Comparison of ENCODE assay signal across 12 cellular contexts in genomic region chr2:207161247-207161646, GRCh38. TPM values are rescaled to one million over a fixed set of nuclear protein-coding genes. Genes with fewer than 3 reads are reported as not detected.
DNase-seq lines count a peak whose midpoint lies in the region; ATAC-seq, FAIRE-seq and TF ChIP-seq lines count a peak whose summit lies in the region.
"Had no signal": no experiment of that assay in that cellular context is flagged by ENCODE, and none has a peak within 500 bp of the region (broad histone marks: within the 10 kb centered on the region; RNA-seq: fewer than 3 reads in every experiment).

No MANE protein-coding gene starts in this region.

- H3K27me3 Mint-ChIP-seq in activated T-cell treated with anti-CD3 and anti-CD28 coated beads, Interleukin-2, amount 50 U/mL, for 24 hours, result no peaks in the 10 kb centered on the region
- H3K27me3 Mint-ChIP-seq in astrocyte (ENCODE audit: low read depth, unreplicated experiment), result no peaks in the 10 kb centered on the region
- peaks cover 28 to 34% of the 10 kb centered on the region in 2 donors for H3K27me3 Mint-ChIP-seq in CD8-positive, alpha-beta memory T cell
- H3K27me3 Mint-ChIP-seq: activated naive CD8-positive, alpha-beta T cell treated with anti-CD3 and anti-CD28 coated beads for 36 hours had no signal

- H3K36me3 ChIP-seq in astrocyte (ENCODE audit: insufficient read depth, low read length) (no peaks in the 10 kb centered on the region), keratinocyte (ENCODE audit: control insufficient read depth in 2 of 2, extremely low read depth in 1 of 2, insufficient read depth in 2 of 2, low read length in 2 of 2) (peaks cover 10 to 23% of the 10 kb centered on the region in 2 experiments), thoracic aorta (no peaks in the 10 kb centered on the region)
- no peaks in the 10 kb centered on the region for H3K36me3 ChIP-seq in CD8-positive, alpha-beta memory T cell (ENCODE audit: insufficient read depth, low read length)
- H3K36me3 ChIP-seq: HAP-1 had no signal

- TF ChIP-seq CTCF in astrocyte (IDR thresholded peaks at IDR 0.05; ENCODE audit: insufficient read depth, low read depth, low read length), result no peak
- TF ChIP-seq CTCF in keratinocyte (optimal IDR thresholded peaks at IDR 0.05 in 1 of 3, IDR thresholded peaks at IDR 0.05 in 1 of 3, conservative IDR thresholded peaks at IDR 0.05 in 1 of 3; ENCODE audit: extremely low read depth in 1 of 3, insufficient read depth in 2 of 3, low read length in 3 of 3), result no peak
- no peak for TF ChIP-seq CTCF in thoracic aorta (IDR thresholded peaks at IDR 0.05)

- DNase-seq in activated T-cell treated with anti-CD3 and anti-CD28 coated beads, Interleukin-2, amount 50 U/mL, for 24 hours, result no peak
- DNase-seq in activated T-cell treated with anti-CD3 and anti-CD28 coated beads, Interleukin-2, amount 50 U/mL, for 1 hour, result no peak
- DNase-seq in astrocyte (ENCODE audit: low read depth) (no peak), keratinocyte (ENCODE audit: low read depth, low spot score) (no peak), thoracic aorta (ENCODE audit: low spot score) (no peak), NCI-H82 treated with DMSO at 0.1 percent for 48 hours (lab: John Stamatoyannopoulos, UW; ENCODE audit: unreplicated experiment) (no peak), cortex of kidney (lab: John Stamatoyannopoulos, UW) (no peak)
- no peak for DNase-seq in CD8-positive, alpha-beta memory T cell
- DNase-seq: activated naive CD8-positive, alpha-beta T cell treated with anti-CD3 and anti-CD28 coated beads for 36 hours; NCI-H524 had no signal

- peak overlapping the region; percentile 16 for H3K27ac Mint-ChIP-seq in activated T-cell treated with anti-CD3 and anti-CD28 coated beads, Interleukin-2, amount 50 U/mL, for 24 hours
- H3K27ac Mint-ChIP-seq in astrocyte (ENCODE audit: unreplicated experiment), result peak overlapping the region; percentile 86
- no peak overlapping the region for H3K27ac Mint-ChIP-seq in CD8-positive, alpha-beta memory T cell
- H3K27ac Mint-ChIP-seq: activated naive CD8-positive, alpha-beta T cell treated with anti-CD3 and anti-CD28 coated beads for 36 hours had no signal

- peaks cover 47% of the 10 kb centered on the region for H3K4me1 ChIP-seq in astrocyte (ENCODE audit: insufficient read depth, low read length)
- H3K4me1 ChIP-seq in keratinocyte (ENCODE audit: control insufficient read depth, extremely low read depth, insufficient read depth, low read length), result peaks cover 30% of the 10 kb centered on the region
- peaks cover 43 to 62% of the 10 kb centered on the region in 2 donors for H3K4me1 ChIP-seq in thoracic aorta (ENCODE audit: control insufficient read depth in 1 of 2, low read depth in 2 of 2)
- H3K4me1 ChIP-seq in CD8-positive, alpha-beta memory T cell (ENCODE audit: insufficient read depth, low read length), result peaks cover 18% of the 10 kb centered on the region

- peaks cover 72% of the 10 kb centered on the region for H4K20me1 ChIP-seq in astrocyte (ENCODE audit: insufficient read depth, low read length)
- H4K20me1 ChIP-seq in keratinocyte (ENCODE audit: control insufficient read depth, extremely low read depth, insufficient read depth, low read length), result peaks cover 10% of the 10 kb centered on the region

- FAIRE-seq in astrocyte (lab: Jason Lieb, UNC) (no peak), keratinocyte (lab: Jason Lieb, UNC) (no peak)

- no peak for ATAC-seq in thoracic aorta (ENCODE audit: insufficient number of reproducible peaks, low FRiP score, low read depth)

- dilution Hi-C loops in keratinocyte (cut with MboI; ENCODE audit: extremely low pct_ligation_motif_present, low sequenced_read_pairs), result no loop called here

- H2AFZ ChIP-seq in astrocyte (ENCODE audit: low read depth, low read length), result no peak overlapping the region
- no peak overlapping the region for H2AFZ ChIP-seq in keratinocyte (ENCODE audit: control insufficient read depth, low read length)

- H3K79me2 ChIP-seq in astrocyte (ENCODE audit: insufficient read depth, low read length) (peaks cover 95% of the 10 kb centered on the region), keratinocyte (ENCODE audit: control insufficient read depth, insufficient read depth, low read length) (peaks cover 94% of the 10 kb centered on the region)

- CTCF ChIA-PET in CD8-positive, alpha-beta memory T cell (lab: Charles Lee), result no interaction called here

- H3K27ac ChIP-seq in astrocyte (ENCODE audit: low read depth, low read length) (peak overlapping the region; percentile 98), keratinocyte (ENCODE audit: control insufficient read depth, insufficient read depth, low read length) (no peak overlapping the region), thoracic aorta (peak overlapping the region; percentile 99 to 100)
- H3K27ac ChIP-seq in CD8-positive, alpha-beta memory T cell (ENCODE audit: low read depth, low read length), result no peak overlapping the region
- H3K27ac ChIP-seq: VCaP had no signal

- POLR2A ChIA-PET in CD8-positive, alpha-beta memory T cell (lab: Charles Lee), result no interaction called here

- H3K36me3 Mint-ChIP-seq in activated T-cell treated with anti-CD3 and anti-CD28 coated beads, Interleukin-2, amount 50 U/mL, for 24 hours (ENCODE audit: low read depth), result peaks cover 8% of the 10 kb centered on the region
- H3K36me3 Mint-ChIP-seq in astrocyte (ENCODE audit: low read depth, unreplicated experiment), result peaks cover 3% of the 10 kb centered on the region
- H3K36me3 Mint-ChIP-seq in CD8-positive, alpha-beta memory T cell, result no peaks in the 10 kb centered on the region

- H3K4me2 ChIP-seq in astrocyte (ENCODE audit: low read length) (peak overlapping the region; percentile 96), keratinocyte (ENCODE audit: control insufficient read depth, extremely low read depth, insufficient read depth, low read depth, low read length) (peak overlapping the region; percentile 76)

- no peaks in the 10 kb centered on the region for H3K27me3 ChIP-seq in astrocyte (ENCODE audit: insufficient read depth, low read length)
- H3K27me3 ChIP-seq in keratinocyte (ENCODE audit: control insufficient read depth, extremely low read depth, insufficient read depth, low read length), result no peaks in the 10 kb centered on the region
- no peaks in the 10 kb centered on the region for H3K27me3 ChIP-seq in thoracic aorta (replicated peaks; ENCODE audit: insufficient read depth)
- H3K27me3 ChIP-seq in CD8-positive, alpha-beta memory T cell (ENCODE audit: insufficient read depth, low read length, poor library complexity, severe bottlenecking), result no peaks in the 10 kb centered on the region

- no peaks in the 10 kb centered on the region for H3K9me3 ChIP-seq in astrocyte (ENCODE audit: insufficient read depth, low read depth, low read length)
- no peaks in the 10 kb centered on the region for H3K9me3 ChIP-seq in keratinocyte (ENCODE audit: control insufficient read depth, low read depth, low read length)
- no peaks in the 10 kb centered on the region for H3K9me3 ChIP-seq in thoracic aorta
- no peaks in the 10 kb centered on the region for H3K9me3 ChIP-seq in CD8-positive, alpha-beta memory T cell (ENCODE audit: low read length)
- H3K9me3 ChIP-seq: HAP-1 had no signal

- H3K4me3 ChIP-seq in astrocyte (ENCODE audit: insufficient read depth, low read depth, low read length) (peak overlapping the region; percentile 32), keratinocyte (ENCODE audit: control insufficient read depth in 2 of 3, extremely low read depth in 1 of 3, insufficient read depth in 2 of 3, low read depth in 1 of 3, low read length in 3 of 3) (peak overlapping the region in 1 of 3 experiments; percentile 12), thoracic aorta (peak overlapping the region; percentile 95)
- H3K4me3 ChIP-seq in CD8-positive, alpha-beta memory T cell (ENCODE audit: low read length), result no peak overlapping the region
- H3K4me3 ChIP-seq: HAP-1 had no signal

- H3K4me1 Mint-ChIP-seq in activated T-cell treated with anti-CD3 and anti-CD28 coated beads, Interleukin-2, amount 50 U/mL, for 24 hours (ENCODE audit: low read depth), result peaks cover 74% of the 10 kb centered on the region
- peaks cover 51% of the 10 kb centered on the region for H3K4me1 Mint-ChIP-seq in astrocyte (ENCODE audit: low read depth, unreplicated experiment)
- H3K4me1 Mint-ChIP-seq in CD8-positive, alpha-beta memory T cell, result peaks cover 24 to 58% (median 32%) of the 10 kb centered on the region in 3 donors

- H3K9me1 ChIP-seq in keratinocyte (ENCODE audit: control insufficient read depth, extremely low read depth, insufficient read depth, low read length), result peaks cover 2% of the 10 kb centered on the region

- H3K9me3 Mint-ChIP-seq in activated T-cell treated with anti-CD3 and anti-CD28 coated beads, Interleukin-2, amount 50 U/mL, for 24 hours, result no peaks in the 10 kb centered on the region
- H3K9me3 Mint-ChIP-seq in astrocyte (ENCODE audit: unreplicated experiment), result peaks cover 2% of the 10 kb centered on the region
- no peaks in the 10 kb centered on the region for H3K9me3 Mint-ChIP-seq in CD8-positive, alpha-beta memory T cell
- H3K9me3 Mint-ChIP-seq: activated naive CD8-positive, alpha-beta T cell treated with anti-CD3 and anti-CD28 coated beads for 36 hours had no signal

- H3K9ac ChIP-seq in astrocyte (ENCODE audit: low read length) (peak overlapping the region; percentile 98), keratinocyte (ENCODE audit: control insufficient read depth, extremely low read depth, insufficient read depth, low read length) (no peak overlapping the region)

- no peak overlapping the region for H3K4me3 Mint-ChIP-seq in activated T-cell treated with anti-CD3 and anti-CD28 coated beads, Interleukin-2, amount 50 U/mL, for 24 hours
- H3K4me3 Mint-ChIP-seq in astrocyte (ENCODE audit: unreplicated experiment), result peak overlapping the region; percentile 98
- H3K4me3 Mint-ChIP-seq in CD8-positive, alpha-beta memory T cell, result no peak overlapping the region
- H3K4me3 Mint-ChIP-seq: activated naive CD8-positive, alpha-beta T cell treated with anti-CD3 and anti-CD28 coated beads for 36 hours had no signal

RNA-seq across cellular contexts. Expression of gene KLF7, which starts 4.5 kb away (rescaled TPM):
- total RNA-seq in astrocyte, result 76.5 and 81.2 TPM in 2 replicates
- polyA plus RNA-seq in keratinocyte, result 42.5 to 44.7 TPM (median 44.0 TPM) in 3 replicates
- polyA plus RNA-seq in keratinocyte (2011; ENCODE audit: low read depth), result 20.3 TPM
- 30.4 and 30.6 TPM in 2 replicates for polyA plus RNA-seq in keratinocyte (2011; cell fraction: cytosol; rRNA removed)
- 148 and 159 TPM in 2 replicates for polyA plus RNA-seq in keratinocyte (2011; cell fraction: nucleus; rRNA removed)
- polyA plus RNA-seq in keratinocyte (2012; ENCODE audit: low replicate concordance), result 22.7 and 30.7 TPM in 2 replicates
- polyA minus RNA-seq in keratinocyte, result 130 to 189 TPM (median 170 TPM) in 3 replicates
- 17.1 TPM for polyA minus RNA-seq in keratinocyte (2011; cell fraction: cytosol; rRNA and poly(A)+ RNA removed)
- 66.6 and 144 TPM in 2 replicates for polyA minus RNA-seq in keratinocyte (2011; cell fraction: nucleus; rRNA and poly(A)+ RNA removed)
- 10 to 100 TPM; 27.2 to 28.3 TPM for total RNA-seq in thoracic aorta
- total RNA-seq in CD8-positive, alpha-beta memory T cell, result 10 to 100 TPM in 1 of 2 experiments, 1 to 10 TPM in 1; 6.7 to 12.1 TPM
- 6.4 TPM for polyA plus RNA-seq in CD8-positive, alpha-beta memory T cell

Comparison
In these comparisons a context has a peak if more than half of its experiments do, and no peak if none do; other contexts are left out.
1. H3K27ac Mint-ChIP-seq: peak in activated T-cell treated with anti-CD3 and anti-CD28 coated beads, Interleukin-2, amount 50 U/mL, for 24 hours (single experiment) and astrocyte (single experiment); none in CD8-positive, alpha-beta memory T cell (0 of 8).
2. H3K27ac ChIP-seq: peak in astrocyte (single experiment) and thoracic aorta (2 of 2); none in keratinocyte (single experiment) and CD8-positive, alpha-beta memory T cell (single experiment).